ENCODE assay signal across 8 cellular contexts in the genomic region with DNA sequence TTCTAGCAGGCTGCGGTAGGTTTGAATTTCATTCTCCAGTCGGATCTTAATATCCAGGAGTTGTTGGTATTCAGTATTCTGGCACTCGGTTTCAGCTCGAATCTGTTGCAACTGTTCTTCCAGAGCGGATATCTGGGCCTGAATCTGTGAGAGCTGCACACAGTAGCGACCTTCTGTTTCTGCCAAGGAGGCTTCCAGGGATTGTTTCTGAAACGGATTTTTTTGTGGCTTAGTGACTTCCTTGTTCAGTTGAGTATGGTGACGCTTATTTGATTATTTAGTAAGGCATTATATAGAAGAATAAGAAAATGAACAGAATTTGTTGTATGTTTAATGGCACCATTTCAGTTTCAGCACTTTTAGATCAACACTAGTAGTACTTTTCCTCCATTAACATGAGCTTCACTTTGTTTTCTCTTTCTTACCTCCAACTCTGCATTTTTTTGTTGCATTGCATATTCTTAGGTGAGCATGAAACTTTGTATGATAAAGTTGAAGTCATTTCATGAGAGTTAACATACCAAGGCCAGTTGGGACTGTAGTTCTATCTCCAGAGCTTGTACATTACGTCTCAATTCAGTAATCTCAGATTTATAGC. TPM values are rescaled to one million over a fixed set of nuclear protein-coding genes. Genes with fewer than 3 reads are reported as not detected.
DNase-seq lines count a peak whose midpoint lies in the region; ATAC-seq and TF ChIP-seq lines count a peak whose summit lies in the region.

No MANE protein-coding gene starts in this region.

- peak overlapping the region; percentile 91 to 92 for H3K4me3 Mint-ChIP-seq in activated T-cell treated with anti-CD3 and anti-CD28 coated beads, Interleukin-2, amount 50 U/mL, for 72 hours

- intact Hi-C loops in left colon (cut with DNase I, micrococcal nuclease) = no loop called here

- DNase-seq in activated T-cell treated with anti-CD3 and anti-CD28 coated beads, Interleukin-2, amount 50 U/mL, for 72 hours = no peak
- DNase-seq in activated T-cell treated with anti-CD3 and anti-CD28 coated beads, Interleukin-2, amount 50 U/mL, for 48 hours = no peak
- DNase-seq in adipocyte (ENCODE audit: low read depth) (peak; percentile 44), right atrium auricular region (ENCODE audit: low spot score) (no peak), NCI-H774 (lab: John Stamatoyannopoulos, UW) (no peak), left colon (no peak)
- no peak for DNase-seq in stimulated activated CD4-positive, alpha-beta T cell treated with anti-CD3 and anti-CD28 coated beads, Interleukin-4, amount 100 ng/mL, for 1 hour

- no peak for TF ChIP-seq CTCF in right atrium auricular region (IDR thresholded peaks at IDR 0.05)

- H3K27me3 Mint-ChIP-seq in activated T-cell treated with anti-CD3 and anti-CD28 coated beads, Interleukin-2, amount 50 U/mL, for 72 hours (ENCODE audit: low read depth) = no peaks in the 10 kb centered on the region

- H3K9me3 ChIP-seq in adipocyte (ENCODE audit: control insufficient read depth, low read length) (no peaks in the 10 kb centered on the region), right atrium auricular region (no peaks in the 10 kb centered on the region), skeletal muscle satellite cell (replicated peaks; ENCODE audit: low read length) (no peaks in the 10 kb centered on the region)

- H3K9me3 Mint-ChIP-seq in activated T-cell treated with anti-CD3 and anti-CD28 coated beads, Interleukin-2, amount 50 U/mL, for 72 hours = peaks cover 0 to 4% of the 10 kb centered on the region in 2 donors

- H3K9ac ChIP-seq in adipocyte (ENCODE audit: low read length) = peak overlapping the region; percentile 94
- peak overlapping the region; percentile 93 for H3K9ac ChIP-seq in skeletal muscle satellite cell (ENCODE audit: low read depth, low read length)

- H3K4me1 ChIP-seq in adipocyte (ENCODE audit: control insufficient read depth, insufficient read depth, low read length) (peaks cover 27% of the 10 kb centered on the region), right atrium auricular region (peaks cover 0 to 14% of the 10 kb centered on the region in 2 donors), skeletal muscle satellite cell (ENCODE audit: control insufficient read depth, insufficient read depth, low read length) (peaks cover 8% of the 10 kb centered on the region)

- H3K36me3 ChIP-seq in adipocyte (ENCODE audit: control insufficient read depth, insufficient read depth, low read length, severe bottlenecking) (peaks cover 13% of the 10 kb centered on the region), right atrium auricular region (no peaks in the 10 kb centered on the region), skeletal muscle satellite cell (ENCODE audit: insufficient read depth, low read length) (peaks cover 5% of the 10 kb centered on the region)

- ATAC-seq in activated T-cell treated with anti-CD3 and anti-CD28 coated beads, Interleukin-2, amount 50 U/mL, for 72 hours (replicated peaks in 1 of 2) = no peak
- ATAC-seq in left colon = no peak

- H3K4me3 ChIP-seq in adipocyte (ENCODE audit: low read length) = peak overlapping the region; percentile 96
- peak overlapping the region; percentile 67 to 70 for H3K4me3 ChIP-seq in right atrium auricular region
- peak overlapping the region; percentile 73 for H3K4me3 ChIP-seq in skeletal muscle satellite cell (ENCODE audit: low read length)

- H3K27me3 ChIP-seq in adipocyte (replicated peaks; ENCODE audit: control insufficient read depth, insufficient read depth, low read length) (no peaks in the 10 kb centered on the region), right atrium auricular region (no peaks in the 10 kb centered on the region), skeletal muscle satellite cell (ENCODE audit: control insufficient read depth, insufficient read depth, low read length) (no peaks in the 10 kb centered on the region)

- peak overlapping the region; percentile 80 to 90 for H3K27ac ChIP-seq in right atrium auricular region

- peaks cover 36% of the 10 kb centered on the region for H3K4me1 Mint-ChIP-seq in activated T-cell treated with anti-CD3 and anti-CD28 coated beads, Interleukin-2, amount 50 U/mL, for 72 hours (ENCODE audit: low read depth)

- peak overlapping the region; percentile 88 for H3K4me2 ChIP-seq in skeletal muscle satellite cell (ENCODE audit: low read length)

- H3K27ac Mint-ChIP-seq in activated T-cell treated with anti-CD3 and anti-CD28 coated beads, Interleukin-2, amount 50 U/mL, for 72 hours = peak overlapping the region; percentile 95

- peaks cover 11 to 19% of the 10 kb centered on the region in 2 donors for H3K36me3 Mint-ChIP-seq in activated T-cell treated with anti-CD3 and anti-CD28 coated beads, Interleukin-2, amount 50 U/mL, for 72 hours (ENCODE audit: insufficient read depth in 2 of 2)

RNA-seq across cellular contexts. Expression of a gene that starts 2.8 kb away (rescaled TPM):
- total RNA-seq in activated T-cell treated with anti-CD3 and anti-CD28 coated beads, Interleukin-2, amount 50 U/mL, for 72 hours = 10 to 100 TPM; 59.1 to 59.3 TPM
- total RNA-seq in right atrium auricular region = 10 to 100 TPM; 18.9 to 21.5 TPM
- total RNA-seq in skeletal muscle satellite cell (2012; rRNA removed) = 3.8 and 6.8 TPM in 2 replicates
- total RNA-seq in left colon = 10 to 100 TPM; 25.1 to 38.9 TPM

RNA-seq across cellular contexts. Expression of a gene that starts 19.9 kb away (rescaled TPM):
- total RNA-seq in activated T-cell treated with anti-CD3 and anti-CD28 coated beads, Interleukin-2, amount 50 U/mL, for 72 hours = not detected
- total RNA-seq in right atrium auricular region (not detected), left colon (not detected)
- total RNA-seq in skeletal muscle satellite cell (2012; rRNA removed) = not detected in 2 replicates

RNA-seq across cellular contexts. Expression of a gene that starts 37.3 kb away (rescaled TPM):
- total RNA-seq in activated T-cell treated with anti-CD3 and anti-CD28 coated beads, Interleukin-2, amount 50 U/mL, for 72 hours = not detected
- total RNA-seq in right atrium auricular region (not detected), left colon (under 1 TPM in 1 of 2 donors, not detected in 1; 0.36 TPM)
- total RNA-seq in skeletal muscle satellite cell (2012; rRNA removed) = not detected in 2 replicates

RNA-seq across cellular contexts. Expression of a gene that starts 47.4 kb away (rescaled TPM):
- not detected for total RNA-seq in activated T-cell treated with anti-CD3 and anti-CD28 coated beads, Interleukin-2, amount 50 U/mL, for 72 hours
- total RNA-seq in right atrium auricular region = not detected
- total RNA-seq in skeletal muscle satellite cell (2012; rRNA removed) = not detected in 2 replicates
- total RNA-seq in left colon = 1 to 10 TPM; 1.2 to 3.9 TPM

RNA-seq across cellular contexts. Expression of a gene that starts 47.6 kb away (rescaled TPM):
- not detected for total RNA-seq in activated T-cell treated with anti-CD3 and anti-CD28 coated beads, Interleukin-2, amount 50 U/mL, for 72 hours
- not detected for total RNA-seq in right atrium auricular region
- total RNA-seq in skeletal muscle satellite cell (2012; rRNA removed) = not detected in 2 replicates
- not detected for total RNA-seq in left colon
